In genomic region chr4:122914292-122914904, GRCh38 we compare ENCODE assay signal across 9 cellular contexts. TPM values are rescaled to one million over a fixed set of nuclear protein-coding genes. Genes with fewer than 3 reads are reported as not detected.
A peak's percentile ranks its signal among the peaks of the same experiment; 100 is the strongest.
DNase-seq lines count a peak whose midpoint lies in the region; ATAC-seq and TF ChIP-seq lines count a peak whose summit lies in the region.
"Had no signal": no experiment of that assay in that cellular context is flagged by ENCODE, and none has a peak within 500 bp of the region (broad histone marks: within the 10 kb centered on the region; RNA-seq: fewer than 3 reads in every experiment).

No MANE protein-coding gene starts in this region.

- CTCF ChIA-PET in CD4-positive, alpha-beta T cell (lab: Charles Lee), result interaction anchor here (1.0 to 2.2 kb wide), 6 partner anchors 8 to 182 kb away, joined by 3 to 12 read pairs (median 6); partner anchors contain the start of genes BBS12 and NUDT6

- peak; percentile 75 for ATAC-seq in CD4-positive, alpha-beta T cell (ENCODE audit: poor library complexity)
- ATAC-seq in GM19023 (IDR thresholded peaks at IDR 0.05; ENCODE audit: unreplicated experiment), result peak; percentile 97
- ATAC-seq in HG03139 (IDR thresholded peaks at IDR 0.05; ENCODE audit: unreplicated experiment), result peak; percentile 87

- no peak overlapping the region for H3K9ac ChIP-seq in SK-N-MC (ENCODE audit: insufficient read length)

- no peak overlapping the region for H3K4me3 ChIP-seq in SK-N-MC
- H3K4me3 ChIP-seq in cardiac muscle cell, result no peak overlapping the region

- no peak overlapping the region for H3K4me3 Mint-ChIP-seq in CD4-positive, alpha-beta T cell
- H3K4me3 Mint-ChIP-seq: memory B cell had no signal

- no peaks in the 10 kb centered on the region for H3K36me3 Mint-ChIP-seq in CD4-positive, alpha-beta T cell (ENCODE audit: low read depth)
- H3K36me3 Mint-ChIP-seq: memory B cell had no signal

- no peak overlapping the region for H3K27ac ChIP-seq in CD4-positive, alpha-beta T cell (ENCODE audit: low read depth, low read length)
- H3K27ac ChIP-seq in SK-N-MC, result no peak overlapping the region
- no peak overlapping the region for H3K27ac ChIP-seq in cardiac muscle cell

- H3K27me3 Mint-ChIP-seq in CD4-positive, alpha-beta T cell, result no peaks in the 10 kb centered on the region
- H3K27me3 Mint-ChIP-seq: memory B cell had no signal

- DNase-seq in CD4-positive, alpha-beta T cell, result peak in 1 of 10 experiments; percentile 6
- peak; percentile 30 for DNase-seq in SK-N-MC (ENCODE audit: low read depth, low spot score)
- peak in 1 of 2 donors; percentile 64 for DNase-seq in cardiac muscle cell (ENCODE audit: low read depth in 1 of 2, low spot score in 1 of 2)
- no peak for DNase-seq in T-helper 9 cell
- no peak for DNase-seq in SHP77 (lab: John Stamatoyannopoulos, UW)
- DNase-seq in middle frontal gyrus (ENCODE audit: extremely low spot score, low spot score), result no peak

- no peak overlapping the region for H3K27ac Mint-ChIP-seq in CD4-positive, alpha-beta T cell
- H3K27ac Mint-ChIP-seq: memory B cell had no signal

- POLR2A ChIA-PET in CD4-positive, alpha-beta T cell (lab: Charles Lee), result interaction anchor here (1.0 to 1.2 kb wide), 2 partner anchors 9 to 182 kb away, joined by 4 to 5 read pairs; partner anchors contain the start of genes BBS12 and NUDT6

- TF ChIP-seq CTCF in CD4-positive, alpha-beta T cell (IDR thresholded peaks at IDR 0.05), result peak; percentile 76
- peak; percentile 43 for TF ChIP-seq CTCF in cardiac muscle cell (IDR thresholded peaks at IDR 0.05; ENCODE audit: low read depth, low read length)

- intact Hi-C loops in CD4-positive, alpha-beta T cell (cut with DNase I, micrococcal nuclease), result loop anchor here (1.0 to 10.0 kb wide), 5 partner anchors 157 to 1012 kb away; partner anchors contain the start of gene BLTP1 (in 1 of the 2)

- H3K4me1 ChIP-seq in cardiac muscle cell (ENCODE audit: low read depth), result no peaks in the 10 kb centered on the region

- no peaks in the 10 kb centered on the region for H3K4me1 Mint-ChIP-seq in CD4-positive, alpha-beta T cell (ENCODE audit: low read depth)
- H3K4me1 Mint-ChIP-seq: memory B cell had no signal

- no peaks in the 10 kb centered on the region for H3K9me3 ChIP-seq in CD4-positive, alpha-beta T cell (ENCODE audit: control insufficient read depth, low read length)
- H3K9me3 ChIP-seq in SK-N-MC (ENCODE audit: low read depth, low read length), result no peaks in the 10 kb centered on the region
- no peaks in the 10 kb centered on the region for H3K9me3 ChIP-seq in cardiac muscle cell (ENCODE audit: low read depth)

- no peaks in the 10 kb centered on the region for H3K36me3 ChIP-seq in SK-N-MC (ENCODE audit: insufficient read depth, low read length)
- H3K36me3 ChIP-seq in cardiac muscle cell, result peaks cover 19% of the 10 kb centered on the region

- no peaks in the 10 kb centered on the region for H3K27me3 ChIP-seq in CD4-positive, alpha-beta T cell (ENCODE audit: control insufficient read depth, insufficient read depth, low read length)
- H3K27me3 ChIP-seq in cardiac muscle cell, result no peaks in the 10 kb centered on the region

- H3K9me3 Mint-ChIP-seq in CD4-positive, alpha-beta T cell, result no peaks in the 10 kb centered on the region
- H3K9me3 Mint-ChIP-seq: memory B cell had no signal

RNA-seq across cellular contexts. Expression of gene NUDT6, which starts 8.0 kb away (rescaled TPM):
- total RNA-seq in CD4-positive, alpha-beta T cell, result 1 to 10 TPM in 1 of 2 experiments, under 1 TPM in 1; 0.93 to 2.2 TPM
- 32.3 and 40.4 TPM in 2 replicates for total RNA-seq in cardiac muscle cell
- 25.0 and 26.3 TPM in 2 replicates for polyA plus RNA-seq in cardiac muscle cell

Comparison
In these comparisons a context has a peak if more than half of its experiments do, and no peak if none do; other contexts are left out.
1. RNA of gene NUDT6, which starts 8.0 kb away (total RNA-seq): 32.3 to 40.4 TPM in cardiac muscle cell; 0.93 to 2.2 TPM in CD4-positive, alpha-beta T cell; every median in the first group is over 10 times any median in the second.
2. Peak in every context shown above with its lines, with median percentiles within 50 percentile points of each other: ATAC-seq.